ENCODE assay signal across 8 cellular contexts in genomic region chr1:16905112-16905855, GRCh38. TPM values are rescaled to one million over a fixed set of nuclear protein-coding genes. Genes with fewer than 3 reads are reported as not detected.
DNase-seq lines count a peak whose midpoint lies in the region; TF ChIP-seq lines count a peak whose summit lies in the region.

No MANE protein-coding gene starts in this region.

- no peaks in the 10 kb centered on the region for H3K9me2 ChIP-seq in GM23248 (ENCODE audit: insufficient read depth)

- H3K27ac ChIP-seq in GM23248: peak overlapping the region; percentile 94

- WGBS in GM23248 (ENCODE audit: low coverage in 1 of 2, low lambda C conversion rate in 2 of 2, missing lambda C conversion rate in 2 of 2), 2 experiments: 6 to 7% methylated on average over 12 of the region's 12 CpGs

- peak overlapping the region; percentile 95 for H3K4me2 ChIP-seq in GM23248 (ENCODE audit: unreplicated experiment)

- H2AFZ ChIP-seq in GM23248: peak overlapping the region; percentile 92

- in situ Hi-C loops in GM23248 (cut with MboI): no loop called here

- H3K4me3 ChIP-seq in GM23248: peak overlapping the region; percentile 78

- H3K27me3 ChIP-seq in GM23248 (replicated peaks; ENCODE audit: insufficient read depth): no peaks in the 10 kb centered on the region

- no peaks in the 10 kb centered on the region for H3K79me2 ChIP-seq in GM23248 (ENCODE audit: insufficient read depth)

- 0 out of 2 replicates have a peak, but pooled peaks have one; percentile 16 for TF ChIP-seq RAD21 in Ishikawa (IDR thresholded peaks at IDR 0.05; ENCODE audit: low read depth)

- TF ChIP-seq EP300 in Ishikawa (IDR thresholded peaks at IDR 0.05; ENCODE audit: borderline replicate concordance): peak; percentile 59; the same call in 1 of the 2 replicates

- DNase-seq in activated CD4-positive, alpha-beta T cell treated with anti-CD3 and anti-CD28 coated beads for 48 hours: peak; percentile 70
- no peak for DNase-seq in activated CD4-positive, alpha-beta T cell treated with anti-CD3 and anti-CD28 coated beads for 1 hour
- peak; percentile 91 for DNase-seq in GM23248
- peak; percentile 92 for DNase-seq in RPMI7951 (ENCODE audit: low read depth)
- DNase-seq in brain pericyte (ENCODE audit: low read depth, low spot score): peak; percentile 79
- DNase-seq in iris pigment epithelial cell (ENCODE audit: low read depth): peak; percentile 97
- DNase-seq in stimulated activated CD4-positive, alpha-beta T cell treated with anti-CD3 and anti-CD28 coated beads, TNF-alpha, amount 100 ng/mL, for 48 hours (ENCODE audit: low read depth in 3 of 3): peak; percentile 28 to 45 (median 38)

- H3K9me3 ChIP-seq in GM23248 (ENCODE audit: low read depth): no peaks in the 10 kb centered on the region

- peaks cover 30% of the 10 kb centered on the region for H3K4me1 ChIP-seq in GM23248 (ENCODE audit: insufficient read depth)

- no peaks in the 10 kb centered on the region for H4K20me1 ChIP-seq in GM23248 (ENCODE audit: insufficient read depth)

- peak overlapping the region; percentile 87 for H3K9ac ChIP-seq in GM23248

- H3F3A ChIP-seq in GM23248 (ENCODE audit: insufficient read depth): peaks cover 45% of the 10 kb centered on the region

- no peaks in the 10 kb centered on the region for H3K36me3 ChIP-seq in GM23248 (ENCODE audit: low read depth)

TF ChIP-seq in Ishikawa, 13 proteins besides CTCF, POLR2A, EP300 and RAD21:
- peak; percentile 86 for TF ChIP-seq TCF12 (IDR thresholded peaks at IDR 0.05; ENCODE audit: low read depth)
- peak; percentile 63 for TF ChIP-seq NFIC (IDR thresholded peaks at IDR 0.05)
- no peak for TF ChIP-seq ZBTB7A (IDR thresholded peaks at IDR 0.05; ENCODE audit: low read depth)
- no peak for TF ChIP-seq TAF1 (IDR thresholded peaks at IDR 0.05; ENCODE audit: low read depth)
- peak; percentile 82 for TF ChIP-seq TEAD4 (IDR thresholded peaks at IDR 0.05)
- 0 out of 2 replicates have a peak, but pooled peaks have one; percentile 25 for TF ChIP-seq CREB1 (IDR thresholded peaks at IDR 0.05; ENCODE audit: low read depth)
- TF ChIP-seq EGR1 (IDR thresholded peaks at IDR 0.05): no peak
- TF ChIP-seq MAX (IDR thresholded peaks at IDR 0.05): peak; percentile 80
- TF ChIP-seq CEBPB (IDR thresholded peaks at IDR 0.05): no peak; the same call in 1 of the 2 replicates
- TF ChIP-seq FOXM1 (IDR thresholded peaks at IDR 0.05; ENCODE audit: borderline replicate concordance, low read depth): 0 out of 2 replicates have a peak, but pooled peaks have one; percentile 43
- peak; percentile 64; the same call in 1 of the 2 replicates for TF ChIP-seq YY1 (IDR thresholded peaks at IDR 0.05; ENCODE audit: low read depth)
- TF ChIP-seq REST (IDR thresholded peaks at IDR 0.05; ENCODE audit: low read depth): no peak
- 0 out of 2 replicates have a peak, but pooled peaks have one; percentile 35 for TF ChIP-seq USF1 (IDR thresholded peaks at IDR 0.05)

RNA-seq across cellular contexts. Expression of gene RNU1-2, which starts 9.5 kb away (rescaled TPM):
- under 0.01 TPM in 1 of 2 replicates, not detected in the other for total RNA-seq in GM23248 (2014; rRNA removed; shearing (Covaris generic))
- not detected in 2 replicates for polyA plus RNA-seq in GM23248 (2016; fragmentation: Nextera tagmentation; extraction: Ambion mirVana)
- under 0.01 TPM in 1 of 2 replicates, not detected in the other for total RNA-seq in RPMI7951 (2014; rRNA removed; shearing (Covaris generic))

RNA-seq across cellular contexts. Expression of gene CROCC, which starts 16.4 kb away (rescaled TPM):
- total RNA-seq in GM23248 (2014; rRNA removed; shearing (Covaris generic)): 17.6 and 24.0 TPM in 2 replicates
- 5.2 and 7.0 TPM in 2 replicates for polyA plus RNA-seq in GM23248 (2016; fragmentation: Nextera tagmentation; extraction: Ambion mirVana)
- total RNA-seq in RPMI7951 (2014; rRNA removed; shearing (Covaris generic)): 5.4 and 5.6 TPM in 2 replicates
